ENCODE assay signal across 1 cellular context in genomic region chr2:135052997-135053474, GRCh38.
TF ChIP-seq lines count a peak whose summit lies in the region.

No MANE protein-coding gene starts in this region.

TF ChIP-seq in SK-N-SH, 30 proteins besides CTCF, POLR2A, EP300 and RAD21 (continued from another document):
- TF ChIP-seq, protein P1, sequence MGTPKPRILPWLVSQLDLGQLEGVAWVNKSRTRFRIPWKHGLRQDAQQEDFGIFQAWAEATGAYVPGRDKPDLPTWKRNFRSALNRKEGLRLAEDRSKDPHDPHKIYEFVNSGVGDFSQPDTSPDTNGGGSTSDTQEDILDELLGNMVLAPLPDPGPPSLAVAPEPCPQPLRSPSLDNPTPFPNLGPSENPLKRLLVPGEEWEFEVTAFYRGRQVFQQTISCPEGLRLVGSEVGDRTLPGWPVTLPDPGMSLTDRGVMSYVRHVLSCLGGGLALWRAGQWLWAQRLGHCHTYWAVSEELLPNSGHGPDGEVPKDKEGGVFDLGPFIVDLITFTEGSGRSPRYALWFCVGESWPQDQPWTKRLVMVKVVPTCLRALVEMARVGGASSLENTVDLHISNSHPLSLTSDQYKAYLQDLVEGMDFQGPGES (IDR thresholded peaks at IDR 0.05; ENCODE audit: low read depth, low read length) = no peak
- TF ChIP-seq NFIC (IDR thresholded peaks at IDR 0.05; ENCODE audit: borderline replicate concordance) (no peak), EZH2phosphoT487 (IDR thresholded peaks at IDR 0.05; ENCODE audit: borderline replicate concordance, low read depth) (no peak)
